Comparison of ENCODE assay signal across 1 cellular context in genomic region chr12:100403446-100403845, GRCh38.
TF ChIP-seq lines count a peak whose summit lies in the region.

No MANE protein-coding gene starts in this region.

TF ChIP-seq in endothelial cell of umbilical vein, 7 proteins besides CTCF, POLR2A, EP300 and RAD21:
- TF ChIP-seq JUN (IDR thresholded peaks at IDR 0.05; ENCODE audit: borderline replicate concordance, insufficient read depth, insufficient read length, low read depth): no peak
- TF ChIP-seq MYC (IDR thresholded peaks at IDR 0.05; ENCODE audit: low read depth, low read length): no peak
- peak; percentile 7 for TF ChIP-seq FOS (IDR thresholded peaks at IDR 0.05; ENCODE audit: borderline replicate concordance, insufficient read depth, low read length)
